17 cellular contexts compared by ENCODE assay signal in genomic region chr5:55343609-55344008, GRCh38. TPM values are rescaled to one million over a fixed set of nuclear protein-coding genes. Genes with fewer than 3 reads are reported as not detected.
DNase-seq lines count a peak whose midpoint lies in the region; ATAC-seq, FAIRE-seq and TF ChIP-seq lines count a peak whose summit lies in the region.
"Had no signal": no experiment of that assay in that cellular context is flagged by ENCODE, and none has a peak within 500 bp of the region (broad histone marks: within the 10 kb centered on the region; RNA-seq: fewer than 3 reads in every experiment).

No MANE protein-coding gene starts in this region.

- FAIRE-seq in HepG2 (lab: Jason Lieb, UNC), result no peak
- FAIRE-seq: GM12892 had no signal

- no peak overlapping the region for H3K18ac ChIP-seq in neuronal stem cell (ENCODE audit: low read length)

- H3K27me3 ChIP-seq in liver (ENCODE audit: control insufficient read depth in 4 of 4, insufficient read depth in 4 of 4, low read length in 3 of 4) (no peaks in the 10 kb centered on the region), HepG2 (ENCODE audit: control insufficient read depth in 1 of 2, insufficient read depth in 2 of 2, low read length in 2 of 2) (no peaks in the 10 kb centered on the region), vagina (no peaks in the 10 kb centered on the region), neuronal stem cell (ENCODE audit: control insufficient read depth in 3 of 3, insufficient read depth in 3 of 3, low read depth in 1 of 3, low read length in 3 of 3) (no peaks in the 10 kb centered on the region)
- H3K27me3 ChIP-seq: BE2C had no signal

- H3K36me3 Mint-ChIP-seq in activated T-helper 2 cell treated with anti-CD3 and anti-CD28 coated beads, Interferon-gamma antibody, Interleukin-2, Interleukin-4, amounts not matched to agents 10 μg/mL and 5 μg/mL and 100 μg/mL, durations not matched to agents 14 hours and 24 hours and 36 hours (ENCODE audit: low read depth), result peaks cover 74% of the 10 kb centered on the region
- H3K36me3 Mint-ChIP-seq in memory B cell, result peaks cover 23% of the 10 kb centered on the region

- H2AK5ac ChIP-seq in neuronal stem cell (ENCODE audit: low read depth, low read length), result no peak overlapping the region

- no peak overlapping the region for H3K4ac ChIP-seq in neuronal stem cell (ENCODE audit: low read length)

- no peak overlapping the region for H3K23ac ChIP-seq in neuronal stem cell (ENCODE audit: low read depth, low read length, poor library complexity)

- DNase-seq in HepG2 (ENCODE audit: low spot score) (no peak), memory B cell (ENCODE audit: low spot score in 2 of 2) (no peak), vagina (ENCODE audit: extremely low spot score in 2 of 2) (no peak), SW480 (ENCODE audit: low spot score) (no peak), neuronal stem cell (ENCODE audit: low spot score) (no peak)
- DNase-seq in activated T-helper 2 cell treated with anti-CD3 and anti-CD28 coated beads, Interferon-gamma antibody, Interleukin-2, Interleukin-4, amounts not matched to agents 10 μg/mL and 5 μg/mL and 100 μg/mL, durations not matched to agents 14 hours and 24 hours and 36 hours (ENCODE audit: low spot score), result no peak
- DNase-seq: NCI-H187 treated with DMSO at 0.1 percent for 48 hours, NCI-H2171, NCI-H446 treated with DMSO at 0.1 percent for 48 hours had no signal

- H4K91ac ChIP-seq in neuronal stem cell (ENCODE audit: low read depth, low read length, poor library complexity), result no peak overlapping the region

- H2AFZ ChIP-seq in HepG2 (ENCODE audit: low read length) (no peak overlapping the region), neuronal stem cell (ENCODE audit: low read length) (no peak overlapping the region)

- CTCF ChIA-PET in HepG2 (lab: Yijun Ruan, JAX; ENCODE audit: low intra/inter-chr PET ratio, low total read pairs), result interaction anchor here (1.6 to 2.0 kb wide), 2 partner anchors 348 to 350 kb away, joined by 5 to 10 read pairs; no protein-coding TSS in a partner anchor

- H3K9me3 ChIP-seq in liver (ENCODE audit: control insufficient read depth in 4 of 4, low read length in 3 of 4) (no peaks in the 10 kb centered on the region), HepG2 (ENCODE audit: low read length) (no peaks in the 10 kb centered on the region), vagina (no peaks in the 10 kb centered on the region), neuronal stem cell (replicated peaks in 1 of 2; ENCODE audit: control insufficient read depth in 2 of 2, insufficient read depth in 1 of 2, low read depth in 1 of 2, low read length in 2 of 2) (peaks cover 4 to 14% of the 10 kb centered on the region in 2 donors)
- H3K9me3 ChIP-seq: BE2C had no signal

- no peak for TF ChIP-seq EP300 in HepG2 (IDR thresholded peaks at IDR 0.05; ENCODE audit: low read depth in 2 of 2, low read length in 2 of 2)
- no peak for TF ChIP-seq EP300 in HepG2 (CRISPR knock-in tag; IDR thresholded peaks at IDR 0.05; ENCODE audit: borderline replicate concordance)

- ATAC-seq in HepG2 (no peak), memory B cell (ENCODE audit: low read depth) (no peak), GM21825 (IDR thresholded peaks at IDR 0.05; ENCODE audit: unreplicated experiment) (no peak)
- ATAC-seq: Panc1, Right ventricle myocardium inferior had no signal

- H3K27ac ChIP-seq in liver (ENCODE audit: low read depth in 1 of 2, low read length in 2 of 2), result peak overlapping the region; percentile 73 to 78
- H3K27ac ChIP-seq in HepG2 (ENCODE audit: extremely low read length, insufficient read depth, low read length), result no peak overlapping the region
- H3K27ac ChIP-seq in vagina, result peak overlapping the region; percentile 6
- no peak overlapping the region for H3K27ac ChIP-seq in neuronal stem cell (replicated peaks; ENCODE audit: low read length)

- intact Hi-C loops in HepG2 (cut with micrococcal nuclease; ENCODE audit: unreplicated experiment), result loop anchor here (1.0 kb wide), 1 partner anchor 349 kb away; no protein-coding TSS in a partner anchor
- intact Hi-C loops in activated T-helper 2 cell treated with anti-CD3 and anti-CD28 coated beads, Interferon-gamma antibody, Interleukin-2, Interleukin-4, amounts not matched to agents 10 μg/mL and 5 μg/mL and 100 μg/mL, durations not matched to agents 14 hours and 24 hours and 36 hours (cut with micrococcal nuclease), result loop anchor here (1.0 kb wide), 1 partner anchor 351 kb away; no protein-coding TSS in a partner anchor
- intact Hi-C loops in vagina (cut with DNase I), result loop anchor here (10.0 kb wide), 1 partner anchor 351 kb away; no protein-coding TSS in a partner anchor

- no peak overlapping the region for H2BK5ac ChIP-seq in neuronal stem cell (ENCODE audit: low read length)

- TF ChIP-seq CTCF in liver (IDR thresholded peaks at IDR 0.05; ENCODE audit: low read depth, low read length, missing input control) (no peak), HepG2 (CRISPR knock-in tag; IDR thresholded peaks at IDR 0.05) (no peak), vagina (IDR thresholded peaks at IDR 0.05) (no peak)

- H4K8ac ChIP-seq in neuronal stem cell (ENCODE audit: low read depth, low read length), result no peak overlapping the region

- in situ Hi-C loops in HepG2 (cut with HindIII; ENCODE audit: extremely low pct_ligation_motif_present, low pct_unique_long_range_greater_than_20kb), result no loop called here

- no peak overlapping the region for H3K4me3 Mint-ChIP-seq in activated T-helper 2 cell treated with anti-CD3 and anti-CD28 coated beads, Interferon-gamma antibody, Interleukin-2, Interleukin-4, amounts not matched to agents 10 μg/mL and 5 μg/mL and 100 μg/mL, durations not matched to agents 14 hours and 24 hours and 36 hours (ENCODE audit: low read depth)
- no peak overlapping the region for H3K4me3 Mint-ChIP-seq in memory B cell
- H3K4me3 Mint-ChIP-seq: CD4-positive, alpha-beta memory T cell; H9 had no signal

- no peak overlapping the region for H2BK120ac ChIP-seq in neuronal stem cell (ENCODE audit: low read depth, low read length)

- no peaks in the 10 kb centered on the region for H3K79me1 ChIP-seq in neuronal stem cell (ENCODE audit: low read depth, low read length)

- H3K79me2 ChIP-seq in HepG2 (ENCODE audit: insufficient read depth, low read length), result peaks cover 4% of the 10 kb centered on the region

- no peaks in the 10 kb centered on the region for H3K9me3 Mint-ChIP-seq in activated T-helper 2 cell treated with anti-CD3 and anti-CD28 coated beads, Interferon-gamma antibody, Interleukin-2, Interleukin-4, amounts not matched to agents 10 μg/mL and 5 μg/mL and 100 μg/mL, durations not matched to agents 14 hours and 24 hours and 36 hours
- H3K9me3 Mint-ChIP-seq in memory B cell, result no peaks in the 10 kb centered on the region
- H3K9me3 Mint-ChIP-seq: CD4-positive, alpha-beta memory T cell had no signal

- peaks cover 3 to 17% (median 8%) of the 10 kb centered on the region in 4 donors for H3K36me3 ChIP-seq in liver (ENCODE audit: control insufficient read depth in 4 of 4, insufficient read depth in 3 of 4, low read depth in 1 of 4, low read length in 3 of 4)
- H3K36me3 ChIP-seq in HepG2 (replicated peaks in 1 of 2; ENCODE audit: control insufficient read depth in 1 of 2, insufficient read depth in 2 of 2, low read length in 2 of 2), result peaks cover 4 to 74% of the 10 kb centered on the region in 2 experiments; a peak in 4 of 5 replicates
- H3K36me3 ChIP-seq in vagina, result peaks cover 0 to 40% of the 10 kb centered on the region in 2 donors
- H3K36me3 ChIP-seq in neuronal stem cell (replicated peaks in 1 of 2; ENCODE audit: control insufficient read depth in 2 of 2, insufficient read depth in 2 of 2, low read length in 2 of 2), result peaks cover 14 to 94% of the 10 kb centered on the region in 2 donors

- no peaks in the 10 kb centered on the region for H3K27me3 Mint-ChIP-seq in activated T-helper 2 cell treated with anti-CD3 and anti-CD28 coated beads, Interferon-gamma antibody, Interleukin-2, Interleukin-4, amounts not matched to agents 10 μg/mL and 5 μg/mL and 100 μg/mL, durations not matched to agents 14 hours and 24 hours and 36 hours (ENCODE audit: low read depth)
- no peaks in the 10 kb centered on the region for H3K27me3 Mint-ChIP-seq in memory B cell
- H3K27me3 Mint-ChIP-seq: CD4-positive, alpha-beta memory T cell had no signal

- H3K4me1 Mint-ChIP-seq in activated T-helper 2 cell treated with anti-CD3 and anti-CD28 coated beads, Interferon-gamma antibody, Interleukin-2, Interleukin-4, amounts not matched to agents 10 μg/mL and 5 μg/mL and 100 μg/mL, durations not matched to agents 14 hours and 24 hours and 36 hours (ENCODE audit: low read depth), result peaks cover 8% of the 10 kb centered on the region
- peaks cover 6% of the 10 kb centered on the region for H3K4me1 Mint-ChIP-seq in memory B cell
- H3K4me1 Mint-ChIP-seq: H9 had no signal

- H3K14ac ChIP-seq in neuronal stem cell (ENCODE audit: low read length), result no peak overlapping the region

- H2BK12ac ChIP-seq in neuronal stem cell (ENCODE audit: low read length), result no peak overlapping the region

- H3K9ac ChIP-seq in liver (ENCODE audit: low read depth in 1 of 2, low read length in 2 of 2) (peak overlapping the region; percentile 17 to 87), HepG2 (ENCODE audit: insufficient read depth, low read depth, low read length) (no peak overlapping the region), neuronal stem cell (ENCODE audit: low read depth, low read length, poor library complexity) (no peak overlapping the region)

- no TSS peak for BruUV-seq in HepG2 (replicated peaks; lab: Mats Ljungman, UMichigan)

- POLR2A ChIA-PET in HepG2 (lab: Yijun Ruan, JAX), result no interaction called here

- no peak for TF ChIP-seq RAD21 in liver (IDR thresholded peaks at IDR 0.05)
- TF ChIP-seq RAD21 in HepG2 (CRISPR knock-in tag; IDR thresholded peaks at IDR 0.05), result no peak

- peak overlapping the region; percentile 51 for H3K27ac Mint-ChIP-seq in activated T-helper 2 cell treated with anti-CD3 and anti-CD28 coated beads, Interferon-gamma antibody, Interleukin-2, Interleukin-4, amounts not matched to agents 10 μg/mL and 5 μg/mL and 100 μg/mL, durations not matched to agents 14 hours and 24 hours and 36 hours
- peak overlapping the region; percentile 68 for H3K27ac Mint-ChIP-seq in memory B cell

- no peak overlapping the region for H2BK15ac ChIP-seq in neuronal stem cell (ENCODE audit: low read length)

- H3K4me3 ChIP-seq in liver (ENCODE audit: low read depth in 1 of 3, low read length in 3 of 3), result no peak overlapping the region
- no peak overlapping the region for H3K4me3 ChIP-seq in HepG2 (replicated peaks in 1 of 3; ENCODE audit: insufficient read depth in 1 of 3, low read depth in 2 of 3, low read length in 3 of 3)
- no peak overlapping the region for H3K4me3 ChIP-seq in vagina
- no peak overlapping the region for H3K4me3 ChIP-seq in neuronal stem cell (ENCODE audit: low read length in 2 of 2)

- no peak overlapping the region for H3K4me2 ChIP-seq in HepG2 (ENCODE audit: low read depth, low read length)
- no peak overlapping the region for H3K4me2 ChIP-seq in neuronal stem cell (ENCODE audit: insufficient read depth, low read length, poor library complexity, severe bottlenecking)

- no peak for TF ChIP-seq POLR2A in HepG2 (IDR thresholded peaks at IDR 0.05; ENCODE audit: insufficient read depth in 1 of 2, low read depth in 2 of 2, low read length in 2 of 2)
- TF ChIP-seq POLR2A in vagina (IDR thresholded peaks at IDR 0.05), result no peak

- H3K4me1 ChIP-seq in liver (ENCODE audit: control insufficient read depth in 4 of 4, insufficient read depth in 4 of 4, low read length in 3 of 4) (peaks cover 2 to 29% (median 20%) of the 10 kb centered on the region in 4 donors), HepG2 (ENCODE audit: insufficient read depth, low read length) (peaks cover 15% of the 10 kb centered on the region), vagina (no peaks in the 10 kb centered on the region), neuronal stem cell (ENCODE audit: control insufficient read depth in 2 of 2, insufficient read depth in 1 of 2, low read depth in 1 of 2, low read length in 2 of 2) (no peaks in the 10 kb centered on the region)
- H3K4me1 ChIP-seq: BE2C had no signal

- peaks cover 5% of the 10 kb centered on the region; the same call in 1 of the 2 replicates for H4K20me1 ChIP-seq in HepG2 (ENCODE audit: insufficient read depth, low read length)

- WGBS in liver, result 33% methylated on average over 1 of the region's 1 CpG
- 91% methylated on average over 1 of the region's 1 CpG for WGBS in HepG2 (ENCODE audit: low lambda C conversion rate)
- no CpG with 5 or more reads among the region's 1 CpG for WGBS in neuronal stem cell (ENCODE audit: extremely low coverage in 2 of 2, insufficient read length in 2 of 2, insufficient replicate concordance in 1 of 2), 2 donors

RNA-seq across cellular contexts. Expression of gene MTREX, which starts 35.8 kb away (rescaled TPM):
- total RNA-seq in liver (10 to 100 TPM; 37.0 to 43.8 TPM), HepG2 (2016; rRNA removed; fragmentation: Illumina TruSeq; extraction: Trizol) (91.5 and 141 TPM in 2 replicates), vagina (68.0 TPM)
- polyA plus RNA-seq in liver (10 to 100 TPM in 1 of 2 donors, 1 to 10 TPM in 1; 10.0 to 10.4 TPM), HepG2 (2011; rRNA removed) (14.0 and 16.4 TPM in 2 replicates)
- total RNA-seq in HepG2 (2016; cell fraction: cytosol; rRNA removed; fragmentation: Illumina TruSeq; extraction: Trizol; ENCODE audit: low read depth), result 10.2 and 11.9 TPM in 2 replicates
- 94.0 and 139 TPM in 2 replicates for total RNA-seq in HepG2 (2016; cell fraction: insoluble cytoplasmic fraction; rRNA removed; fragmentation: Illumina TruSeq; extraction: Trizol)
- 12.3 and 16.8 TPM in 2 replicates for total RNA-seq in HepG2 (2016; cell fraction: membrane; rRNA removed; fragmentation: Illumina TruSeq; extraction: Trizol)
- 65.3 and 67.5 TPM in 2 replicates for total RNA-seq in HepG2 (2016; cell fraction: nucleus; rRNA removed; fragmentation: Illumina TruSeq; extraction: Trizol)
- 5.9 and 9.5 TPM in 2 replicates for polyA plus RNA-seq in HepG2 (2011; cell fraction: cytosol; rRNA removed)
- 8.6 and 13.7 TPM in 2 replicates for polyA plus RNA-seq in HepG2 (2011; cell fraction: nucleus; rRNA removed)
- 35.3 and 45.7 TPM in 2 replicates for polyA plus RNA-seq in HepG2 (2012)
- 1.9 and 2.2 TPM in 2 replicates for polyA plus RNA-seq in HepG2 (2016; cell fraction: cytosol; fragmentation: Illumina TruSeq; extraction: Trizol; ENCODE audit: low read depth)
- polyA plus RNA-seq in HepG2 (2016; cell fraction: insoluble cytoplasmic fraction; fragmentation: Illumina TruSeq; extraction: Trizol; ENCODE audit: low read depth), result 71.9 and 74.9 TPM in 2 replicates
- 3.5 and 4.4 TPM in 2 replicates for polyA plus RNA-seq in HepG2 (2016; cell fraction: membrane; fragmentation: Illumina TruSeq; extraction: Trizol; ENCODE audit: low read depth)
- 39.6 and 40.4 TPM in 2 replicates for polyA plus RNA-seq in HepG2 (2016; cell fraction: nucleus; fragmentation: Illumina TruSeq; extraction: Trizol; ENCODE audit: insufficient read depth, low read depth)
- polyA minus RNA-seq in HepG2 (2011; rRNA and poly(A)+ RNA removed; ENCODE audit: low replicate concordance), result 19.7 and 55.5 TPM in 2 replicates
- 38.2 and 40.3 TPM in 2 replicates for polyA minus RNA-seq in HepG2 (2011; cell fraction: cytosol; rRNA and poly(A)+ RNA removed)
- polyA minus RNA-seq in HepG2 (2011; cell fraction: nucleus; rRNA and poly(A)+ RNA removed), result 86.0 and 94.4 TPM in 2 replicates
- 110 and 123 TPM in 2 replicates for total RNA-seq in activated T-helper 2 cell treated with anti-CD3 and anti-CD28 coated beads, Interferon-gamma antibody, Interleukin-2, Interleukin-4, amounts not matched to agents 10 μg/mL and 5 μg/mL and 100 μg/mL, durations not matched to agents 14 hours and 24 hours and 36 hours
- polyA plus RNA-seq in neuronal stem cell (2013, experiment 1 of 2), result 50.6 TPM
- 53.7 TPM for polyA plus RNA-seq in neuronal stem cell (2013, experiment 2 of 2)

RNA-seq across cellular contexts. Expression of gene DHX29, which starts 36.1 kb away (rescaled TPM):
- total RNA-seq in liver (10 to 100 TPM; 19.2 to 23.8 TPM), HepG2 (2016; rRNA removed; fragmentation: Illumina TruSeq; extraction: Trizol) (22.0 and 35.5 TPM in 2 replicates), vagina (19.2 TPM)
- polyA plus RNA-seq in liver (10 to 100 TPM in 1 of 2 donors, 1 to 10 TPM in 1; 8.6 to 43.8 TPM), HepG2 (2011; rRNA removed) (1.6 and 1.9 TPM in 2 replicates)
- total RNA-seq in HepG2 (2016; cell fraction: cytosol; rRNA removed; fragmentation: Illumina TruSeq; extraction: Trizol; ENCODE audit: low read depth), result 4.9 and 5.7 TPM in 2 replicates
- total RNA-seq in HepG2 (2016; cell fraction: insoluble cytoplasmic fraction; rRNA removed; fragmentation: Illumina TruSeq; extraction: Trizol), result 21.2 and 34.5 TPM in 2 replicates
- total RNA-seq in HepG2 (2016; cell fraction: membrane; rRNA removed; fragmentation: Illumina TruSeq; extraction: Trizol), result 6.9 and 7.5 TPM in 2 replicates
- total RNA-seq in HepG2 (2016; cell fraction: nucleus; rRNA removed; fragmentation: Illumina TruSeq; extraction: Trizol), result 18.3 and 18.6 TPM in 2 replicates
- 0.81 and 1.4 TPM in 2 replicates for polyA plus RNA-seq in HepG2 (2011; cell fraction: cytosol; rRNA removed)
- 1.2 and 2.6 TPM in 2 replicates for polyA plus RNA-seq in HepG2 (2011; cell fraction: nucleus; rRNA removed)
- 5.7 and 6.2 TPM in 2 replicates for polyA plus RNA-seq in HepG2 (2012)
- polyA plus RNA-seq in HepG2 (2016; cell fraction: cytosol; fragmentation: Illumina TruSeq; extraction: Trizol; ENCODE audit: low read depth), result 0.63 and 0.67 TPM in 2 replicates
- polyA plus RNA-seq in HepG2 (2016; cell fraction: insoluble cytoplasmic fraction; fragmentation: Illumina TruSeq; extraction: Trizol; ENCODE audit: low read depth), result 21.4 and 22.2 TPM in 2 replicates
- 1.8 TPM in 2 replicates for polyA plus RNA-seq in HepG2 (2016; cell fraction: membrane; fragmentation: Illumina TruSeq; extraction: Trizol; ENCODE audit: low read depth)
- 14.0 and 16.6 TPM in 2 replicates for polyA plus RNA-seq in HepG2 (2016; cell fraction: nucleus; fragmentation: Illumina TruSeq; extraction: Trizol; ENCODE audit: insufficient read depth, low read depth)
- 1.2 and 4.2 TPM in 2 replicates for polyA minus RNA-seq in HepG2 (2011; rRNA and poly(A)+ RNA removed; ENCODE audit: low replicate concordance)
- polyA minus RNA-seq in HepG2 (2011; cell fraction: cytosol; rRNA and poly(A)+ RNA removed), result 2.9 and 3.1 TPM in 2 replicates
- polyA minus RNA-seq in HepG2 (2011; cell fraction: nucleus; rRNA and poly(A)+ RNA removed), result 6.1 and 6.8 TPM in 2 replicates
- 17.6 and 20.0 TPM in 2 replicates for total RNA-seq in activated T-helper 2 cell treated with anti-CD3 and anti-CD28 coated beads, Interferon-gamma antibody, Interleukin-2, Interleukin-4, amounts not matched to agents 10 μg/mL and 5 μg/mL and 100 μg/mL, durations not matched to agents 14 hours and 24 hours and 36 hours
- 16.8 TPM for polyA plus RNA-seq in neuronal stem cell (2013, experiment 1 of 2)
- polyA plus RNA-seq in neuronal stem cell (2013, experiment 2 of 2), result 17.7 TPM

Comparison
In these comparisons a context has a peak if more than half of its experiments do, and no peak if none do; other contexts are left out.
1. H3K27ac ChIP-seq: peak in liver (2 of 2) and vagina (single experiment); none in HepG2 (single experiment) and neuronal stem cell (single experiment).
2. H3K9ac ChIP-seq: peak in liver (2 of 2); none in HepG2 (single experiment) and neuronal stem cell (single experiment).